22 cellular contexts compared by ENCODE assay signal in the genomic region with DNA sequence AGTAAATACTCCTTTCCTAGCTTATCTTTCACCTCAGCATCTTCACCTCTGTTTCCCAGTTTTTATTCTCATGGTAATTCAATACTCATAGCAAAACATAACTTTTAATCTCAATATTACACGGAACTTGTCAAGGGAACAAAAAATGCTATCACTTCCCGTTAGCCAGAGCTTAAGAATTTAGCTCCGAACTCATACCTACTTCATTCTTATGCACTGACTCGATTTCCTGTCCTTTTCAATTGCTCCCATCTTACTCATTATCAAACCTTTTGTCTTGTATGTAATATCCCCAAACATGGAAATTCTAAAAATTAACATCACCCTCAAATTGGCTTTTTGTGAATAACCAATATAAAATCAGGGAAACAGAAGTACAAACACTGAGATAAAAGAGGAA. TPM values are rescaled to one million over a fixed set of nuclear protein-coding genes. Genes with fewer than 3 reads are reported as not detected.
DNase-seq lines count a peak whose midpoint lies in the region; ATAC-seq, FAIRE-seq and TF ChIP-seq lines count a peak whose summit lies in the region.
"Had no signal": no experiment of that assay in that cellular context is flagged by ENCODE, and none has a peak within 500 bp of the region (broad histone marks: within the 10 kb centered on the region; RNA-seq: fewer than 3 reads in every experiment).

No MANE protein-coding gene starts in this region.

- no peak overlapping the region for H4K8ac ChIP-seq in mesendoderm (ENCODE audit: low read depth, low read length)

- H3K23ac ChIP-seq in mesendoderm (ENCODE audit: low read length) = no peak overlapping the region

- no peak overlapping the region for H3K4me2 ChIP-seq in mesendoderm (ENCODE audit: low read length)
- H3K4me2 ChIP-seq: BLaER1 treated with 17β-estradiol and CSF1 and Interleukin-3, amounts not matched to agents 10 nM and 100 nM had no signal

- no peak overlapping the region for H2BK120ac ChIP-seq in mesendoderm (ENCODE audit: low read depth, low read length)

- H3K27me3 ChIP-seq in mesendoderm (ENCODE audit: insufficient read depth, low read length, poor library complexity) (no peaks in the 10 kb centered on the region), upper lobe of left lung (no peaks in the 10 kb centered on the region)
- H3K27me3 ChIP-seq: BLaER1 treated with 17β-estradiol and CSF1 and Interleukin-3, amounts not matched to agents 10 nM and 100 nM; body of pancreas; heart left ventricle had no signal

- DNase-seq in ELR (ENCODE audit: low read depth) (peak; percentile 91), RCC 7860 (ENCODE audit: low spot score) (peak; percentile 61), choroid plexus epithelial cell (ENCODE audit: low read depth) (peak; percentile 85), mesendoderm (peak; percentile 27), COLO668 (lab: John Stamatoyannopoulos, UW; ENCODE audit: unreplicated experiment) (no peak), COLO829 (ENCODE audit: low spot score) (no peak), upper lobe of left lung (no peak)
- DNase-seq: activated CD4-positive, alpha-beta T cell treated with anti-CD3 and anti-CD28 coated beads, Interleukin-2, amount 10 ng/mL, durations not matched to agents 24 days and 14 days; body of pancreas; endodermal cell; GDM1; heart left ventricle; naive B cell; NCI-H1417; NCI-H446; stimulated activated CD4-positive, alpha-beta T cell treated with anti-CD3 and anti-CD28 coated beads, Interleukin-2, amount 100 ng/mL, for 48 hours had no signal

- no peak overlapping the region for H3K4ac ChIP-seq in mesendoderm (ENCODE audit: low read depth, low read length)

- no peak for FAIRE-seq in RCC 7860 (lab: Jason Lieb, UNC)

- no peak overlapping the region for H3K4me3 ChIP-seq in choroid plexus epithelial cell (ENCODE audit: low read depth, low read length)
- H3K4me3 ChIP-seq in mesendoderm (ENCODE audit: low read length) = no peak overlapping the region
- no peak overlapping the region for H3K4me3 ChIP-seq in upper lobe of left lung
- H3K4me3 ChIP-seq: BLaER1 treated with 17β-estradiol and CSF1 and Interleukin-3, amounts not matched to agents 10 nM and 100 nM; body of pancreas; heart left ventricle had no signal

- no peak overlapping the region for H2BK15ac ChIP-seq in mesendoderm (replicated peaks; ENCODE audit: low read depth)

- TF ChIP-seq CTCF in choroid plexus epithelial cell (conservative IDR thresholded peaks at IDR 0.05; ENCODE audit: low read depth, low read length) (no peak), upper lobe of left lung (IDR thresholded peaks at IDR 0.05) (no peak)

- TF ChIP-seq POLR2A in upper lobe of left lung (IDR thresholded peaks at IDR 0.05) = no peak

- H3K27ac ChIP-seq in mesendoderm (ENCODE audit: low read depth, low read length) (no peak overlapping the region), upper lobe of left lung (no peak overlapping the region)
- H3K27ac ChIP-seq: BLaER1 treated with 17β-estradiol and CSF1 and Interleukin-3, amounts not matched to agents 10 nM and 100 nM; body of pancreas; heart left ventricle had no signal

- no peak overlapping the region for H3K56ac ChIP-seq in mesendoderm (ENCODE audit: low read length)

- ATAC-seq in HG02798 (IDR thresholded peaks at IDR 0.05; ENCODE audit: poor library complexity, unreplicated experiment) (no peak), upper lobe of left lung (ENCODE audit: low FRiP score in 2 of 2) (no peak)
- ATAC-seq: body of pancreas, HCT116, heart left ventricle, left lobe of liver had no signal

- H4K5ac ChIP-seq in mesendoderm (ENCODE audit: low read length) = no peak overlapping the region

- H2AK5ac ChIP-seq in mesendoderm (ENCODE audit: low read length) = no peak overlapping the region

- no peak overlapping the region for H2BK5ac ChIP-seq in mesendoderm (ENCODE audit: low read length)

- H3K79me2 ChIP-seq in mesendoderm (ENCODE audit: control insufficient read depth, insufficient read depth, low read length) = no peaks in the 10 kb centered on the region

- no CpG with 5 or more reads among the region's 4 CpGs for WGBS in mesendoderm (ENCODE audit: extremely low coverage, insufficient coverage, low lambda C conversion rate)
- 89% methylated on average over 4 of the region's 4 CpGs for WGBS in upper lobe of left lung, 2 donors

- no peak for TF ChIP-seq EP300 in upper lobe of left lung (IDR thresholded peaks at IDR 0.05)

- no peak overlapping the region for H3K9ac ChIP-seq in mesendoderm (ENCODE audit: low read length)
- H3K9ac ChIP-seq: BLaER1 treated with 17β-estradiol and CSF1 and Interleukin-3, amounts not matched to agents 10 nM and 100 nM had no signal

- H3K18ac ChIP-seq in mesendoderm (ENCODE audit: low read length) = no peak overlapping the region

- H3K79me1 ChIP-seq in mesendoderm (ENCODE audit: low read length) = no peaks in the 10 kb centered on the region

- no peaks in the 10 kb centered on the region for H3K4me1 ChIP-seq in mesendoderm (ENCODE audit: control insufficient read depth, low read depth, low read length)
- no peaks in the 10 kb centered on the region for H3K4me1 ChIP-seq in upper lobe of left lung
- H3K4me1 ChIP-seq: body of pancreas had no signal

- no peaks in the 10 kb centered on the region for H3K9me3 ChIP-seq in upper lobe of left lung
- H3K9me3 ChIP-seq: BLaER1 treated with 17β-estradiol and CSF1 and Interleukin-3, amounts not matched to agents 10 nM and 100 nM; body of pancreas; heart left ventricle had no signal

- no peaks in the 10 kb centered on the region for H3K36me3 ChIP-seq in mesendoderm (ENCODE audit: control insufficient read depth, insufficient read depth, low read length)
- H3K36me3 ChIP-seq in upper lobe of left lung = peaks cover 0 to 5% (median 0%) of the 10 kb centered on the region in 4 donors

RNA-seq across cellular contexts. Expression of gene MYEF2, which starts 28.2 kb away (rescaled TPM):
- 51.0 TPM for polyA plus RNA-seq in mesendoderm (2013, experiment 1 of 2)
- polyA plus RNA-seq in mesendoderm (2013, experiment 2 of 2) = 53.0 TPM
- 10 to 100 TPM; 12.6 to 44.0 (median 28.0) TPM for total RNA-seq in upper lobe of left lung

RNA-seq across cellular contexts. Expression of gene SLC24A5, which starts 29.1 kb away (rescaled TPM):
- 0.01 TPM for polyA plus RNA-seq in mesendoderm (2013, experiment 1 of 2)
- polyA plus RNA-seq in mesendoderm (2013, experiment 2 of 2) = not detected
- under 1 TPM in 1 of 6 donors, not detected in 5; 0.83 TPM for total RNA-seq in upper lobe of left lung
- total RNA-seq: activated CD4-positive, alpha-beta T cell treated with anti-CD3 and anti-CD28 coated beads, Interleukin-2, amount 10 ng/mL, durations not matched to agents 24 days and 14 days; body of pancreas; endodermal cell; heart left ventricle; left lobe of liver; ureter had no signal
- polyA plus RNA-seq: heart left ventricle, IgD-negative memory B cell had no signal

RNA-seq across cellular contexts. Expression of gene CTXN2, which starts 41.6 kb away (rescaled TPM):
- 0.06 TPM for polyA plus RNA-seq in mesendoderm (2013, experiment 1 of 2)
- polyA plus RNA-seq in mesendoderm (2013, experiment 2 of 2) = 0.04 TPM
- not detected for total RNA-seq in upper lobe of left lung
- total RNA-seq: heart left ventricle, left lobe of liver, ureter had no signal
- polyA plus RNA-seq: heart left ventricle, IgD-negative memory B cell had no signal

RNA-seq across cellular contexts. Expression of gene SLC12A1, which starts 56.2 kb away (rescaled TPM):
- polyA plus RNA-seq in mesendoderm (2013, experiment 1 of 2) = 0.34 TPM
- 0.35 TPM for polyA plus RNA-seq in mesendoderm (2013, experiment 2 of 2)
- total RNA-seq in upper lobe of left lung = not detected
- total RNA-seq: activated CD4-positive, alpha-beta T cell treated with anti-CD3 and anti-CD28 coated beads, Interleukin-2, amount 10 ng/mL, durations not matched to agents 24 days and 14 days; body of pancreas; endodermal cell; heart left ventricle; left lobe of liver; ureter had no signal
- polyA plus RNA-seq: heart left ventricle, IgD-negative memory B cell had no signal

Comparison
In these comparisons a context has a peak if more than half of its experiments do, and no peak if none do; other contexts are left out.
1. DNase-seq: peak in ELR (single experiment), RCC 7860 (single experiment), choroid plexus epithelial cell (single experiment) and mesendoderm (single experiment); none in COLO668 (single experiment), COLO829 (single experiment) and upper lobe of left lung (0 of 2).